9 cellular contexts compared by ENCODE assay signal in genomic region chr1:220217383-220217988, GRCh38. TPM values are rescaled to one million over a fixed set of nuclear protein-coding genes. Genes with fewer than 3 reads are reported as not detected.
DNase-seq lines count a peak whose midpoint lies in the region; ATAC-seq and TF ChIP-seq lines count a peak whose summit lies in the region.
"Had no signal": no experiment of that assay in that cellular context is flagged by ENCODE, and none has a peak within 500 bp of the region (broad histone marks: within the 10 kb centered on the region; RNA-seq: fewer than 3 reads in every experiment).

No MANE protein-coding gene starts in this region.

- no peak overlapping the region for H2AK5ac ChIP-seq in IMR-90 (ENCODE audit: low read depth, low read length)

- WGBS in IMR-90 (ENCODE audit: extremely low coverage in 2 of 2, insufficient read length in 1 of 2), 2 experiments, result no CpG with 5 or more reads among the region's 2 CpGs

- H4K91ac ChIP-seq in IMR-90 (ENCODE audit: insufficient read depth, low read depth, low read length), result no peak overlapping the region

- H3K36me3 Mint-ChIP-seq in activated B cell treated with CpG ODN at 0.5 μM for 24 hours (ENCODE audit: low read depth), result peaks cover 22% of the 10 kb centered on the region

- CTCF ChIA-PET in IMR-90 (lab: Yijun Ruan, JAX) (interaction anchor here (0.6 to 1.1 kb wide), 5 partner anchors 9 to 388 kb away, joined by 3 to 4 read pairs (median 3); no protein-coding TSS in a partner anchor), activated B cell treated with CpG ODN at 0.5 μM for 24 hours (lab: Charles Lee) (interaction anchor here (1.0 to 3.3 kb wide), 12 partner anchors 10 to 516 kb away, joined by 3 to 25 read pairs (median 3); partner anchors contain the start of gene RAB3GAP2)

- no peak overlapping the region for H4K8ac ChIP-seq in IMR-90 (ENCODE audit: low read depth in 2 of 2, low read length in 2 of 2)

- POLR2A ChIA-PET in IMR-90 (lab: Charles Lee; ENCODE audit: unreplicated experiment), result no interaction called here
- POLR2A ChIA-PET in activated B cell treated with CpG ODN at 0.5 μM for 24 hours (lab: Charles Lee), result interaction anchor here (0.6 to 5.6 kb wide), 2 partner anchors 38 to 53 kb away, joined by 4 to 67 read pairs; partner anchors contain the start of gene RAB3GAP2

- no peak overlapping the region for H3K4me3 Mint-ChIP-seq in activated B cell treated with CpG ODN at 0.5 μM for 24 hours
- H3K4me3 Mint-ChIP-seq: mesothelial cell of epicardium had no signal

- no peaks in the 10 kb centered on the region for H3K27me3 Mint-ChIP-seq in activated B cell treated with CpG ODN at 0.5 μM for 24 hours

- H3K9me1 ChIP-seq in IMR-90 (ENCODE audit: insufficient read depth, low read length), result no peaks in the 10 kb centered on the region

- H2AK9ac ChIP-seq in IMR-90 (replicated peaks; ENCODE audit: low read depth, low read length, poor library complexity), result no peak overlapping the region

- H2BK120ac ChIP-seq in IMR-90 (ENCODE audit: low read depth, low read length), result no peak overlapping the region

- dilution Hi-C loops in IMR-90 (cut with HindIII; ENCODE audit: low sequenced_read_pairs, unreplicated experiment), result no loop called here

- intact Hi-C loops in IMR-90 (cut with micrococcal nuclease), result loop anchor here (10.0 kb wide), 1 partner anchor 307 kb away; the partner anchor contains the start of gene MARK1
- intact Hi-C loops in activated B cell treated with CpG ODN at 0.5 μM for 24 hours (cut with micrococcal nuclease), result loop anchor here (5.0 kb wide), 2 partner anchors 215 to 265 kb away; no protein-coding TSS in a partner anchor
- intact Hi-C loops in lower lobe of right lung (cut with DNase I), result no loop called here

- no peak overlapping the region for H3K18ac ChIP-seq in IMR-90 (ENCODE audit: low read depth, low read length)

- TF ChIP-seq RAD21 in IMR-90 (IDR thresholded peaks at IDR 0.05; ENCODE audit: low read length), result no peak

- H3K4me2 ChIP-seq in IMR-90 (ENCODE audit: low read depth, low read length), result no peak overlapping the region

- peaks cover 11 to 34% of the 10 kb centered on the region in 2 experiments for H3K79me1 ChIP-seq in IMR-90 (ENCODE audit: low read depth in 1 of 2, low read length in 2 of 2)

- no peak for TF ChIP-seq POLR2A in IMR-90 (IDR thresholded peaks at IDR 0.05; ENCODE audit: low read depth, low read length)

- BruUV-seq in IMR-90 (replicated peaks; lab: Mats Ljungman, UMichigan), result no TSS peak

- 0 out of 2 replicates have a peak, but pooled peaks cover 2% of the 10 kb centered on the region for H3K4me1 ChIP-seq in IMR-90 (ENCODE audit: control insufficient read depth, insufficient read depth, low read length)
- H3K4me1 ChIP-seq in lower lobe of right lung, result peaks cover 6% of the 10 kb centered on the region

- no peak overlapping the region for H3K23ac ChIP-seq in IMR-90 (ENCODE audit: low read depth, low read length)

- TF ChIP-seq CTCF in IMR-90 (conservative IDR thresholded peaks at IDR 0.05; ENCODE audit: low read depth, low read length) (0 out of 2 replicates have a peak, but pooled peaks have one; percentile 9), activated B cell treated with CpG ODN at 0.5 μM for 24 hours (IDR thresholded peaks at IDR 0.05) (no peak), lower lobe of right lung (IDR thresholded peaks at IDR 0.05) (peak; percentile 14), omental fat pad (IDR thresholded peaks at IDR 0.05) (no peak)

- no peak overlapping the region for H2BK15ac ChIP-seq in IMR-90 (ENCODE audit: low read depth, low read length)

- H3K36me3 ChIP-seq in IMR-90 (ENCODE audit: control insufficient read depth, insufficient read depth, low read length) (0 out of 2 replicates have a peak, but pooled peaks cover 2% of the 10 kb centered on the region), lower lobe of right lung (no peaks in the 10 kb centered on the region)

- peak overlapping the region; percentile 0 for H3K27ac Mint-ChIP-seq in activated B cell treated with CpG ODN at 0.5 μM for 24 hours
- H3K27ac Mint-ChIP-seq: mesothelial cell of epicardium had no signal

- ATAC-seq in IMR-90 (ENCODE audit: low read depth) (no peak), activated B cell treated with CpG ODN at 0.5 μM for 24 hours (ENCODE audit: low read depth) (no peak), lower lobe of right lung (peak in 1 of 2 donors; percentile 44), HG02981 (IDR thresholded peaks at IDR 0.05; ENCODE audit: unreplicated experiment) (no peak), GM18907 (IDR thresholded peaks at IDR 0.05; ENCODE audit: unreplicated experiment) (no peak), omental fat pad (ENCODE audit: low FRiP score) (no peak)

- H3K9ac ChIP-seq in IMR-90 (ENCODE audit: low read depth, low read length), result no peak overlapping the region

- H3K4me3 ChIP-seq in IMR-90 (ENCODE audit: insufficient read depth, low read depth, low read length), result no peak overlapping the region
- H3K4me3 ChIP-seq in lower lobe of right lung, result no peak overlapping the region

- no peak overlapping the region for H2BK5ac ChIP-seq in IMR-90 (ENCODE audit: low read depth, low read length, poor library complexity, severe bottlenecking)

- DNase-seq in ELR (ENCODE audit: low read depth) (peak; percentile 42), IMR-90 (no peak), activated B cell treated with CpG ODN at 0.5 μM for 24 hours (no peak), lower lobe of right lung (no peak), globus pallidus (ENCODE audit: low spot score) (no peak), omental fat pad (ENCODE audit: low spot score) (no peak)

- H3K14ac ChIP-seq in IMR-90 (replicated peaks; ENCODE audit: low read depth, low read length), result no peak overlapping the region

- H2BK20ac ChIP-seq in IMR-90 (ENCODE audit: low read depth, low read length), result no peak overlapping the region

- no peak overlapping the region for H3K4ac ChIP-seq in IMR-90 (ENCODE audit: low read depth, low read length)

- H3K27ac ChIP-seq in IMR-90 (ENCODE audit: insufficient read depth, low read length) (no peak overlapping the region), lower lobe of right lung (no peak overlapping the region)

- H3K9me3 Mint-ChIP-seq in activated B cell treated with CpG ODN at 0.5 μM for 24 hours, result peaks cover 3% of the 10 kb centered on the region
- H3K9me3 Mint-ChIP-seq: mesothelial cell of epicardium had no signal

- in situ Hi-C loops in IMR-90 (cut with MboI; ENCODE audit: low sequenced_read_pairs), result no loop called here

- H3K56ac ChIP-seq in IMR-90 (ENCODE audit: extremely low read depth, insufficient read depth, low read length), result no peak overlapping the region

- H3K9me3 ChIP-seq in IMR-90 (ENCODE audit: control insufficient read depth, insufficient read depth, low read length), result no peaks in the 10 kb centered on the region
- no peaks in the 10 kb centered on the region for H3K9me3 ChIP-seq in lower lobe of right lung

- H4K20me1 ChIP-seq in IMR-90 (ENCODE audit: insufficient read depth, low read length), result peaks cover 15% of the 10 kb centered on the region

- H3K4me1 Mint-ChIP-seq in activated B cell treated with CpG ODN at 0.5 μM for 24 hours, result peaks cover 49% of the 10 kb centered on the region

- H3K27me3 ChIP-seq in IMR-90 (ENCODE audit: control insufficient read depth, insufficient read depth, low read length) (no peaks in the 10 kb centered on the region), lower lobe of right lung (ENCODE audit: low read depth) (no peaks in the 10 kb centered on the region)

- no peak overlapping the region for H2AFZ ChIP-seq in IMR-90 (replicated peaks; ENCODE audit: low read length, poor library complexity)

- H4K5ac ChIP-seq in IMR-90 (ENCODE audit: low read depth, low read length), result no peak overlapping the region

TF ChIP-seq in IMR-90, 13 proteins besides CTCF, POLR2A, EP300 and RAD21:
- TF ChIP-seq, protein P1, sequence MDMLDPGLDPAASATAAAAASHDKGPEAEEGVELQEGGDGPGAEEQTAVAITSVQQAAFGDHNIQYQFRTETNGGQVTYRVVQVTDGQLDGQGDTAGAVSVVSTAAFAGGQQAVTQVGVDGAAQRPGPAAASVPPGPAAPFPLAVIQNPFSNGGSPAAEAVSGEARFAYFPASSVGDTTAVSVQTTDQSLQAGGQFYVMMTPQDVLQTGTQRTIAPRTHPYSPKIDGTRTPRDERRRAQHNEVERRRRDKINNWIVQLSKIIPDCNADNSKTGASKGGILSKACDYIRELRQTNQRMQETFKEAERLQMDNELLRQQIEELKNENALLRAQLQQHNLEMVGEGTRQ (IDR thresholded peaks at IDR 0.05; ENCODE audit: low read depth, low read length), result no peak
- no peak for TF ChIP-seq RCOR1 (IDR thresholded peaks at IDR 0.05; ENCODE audit: insufficient replicate concordance, low read length)
- no peak for TF ChIP-seq MAZ (IDR thresholded peaks at IDR 0.05; ENCODE audit: borderline replicate concordance, low read depth, low read length)
- TF ChIP-seq FOS (IDR thresholded peaks at IDR 0.05; ENCODE audit: low read depth, low read length), result no peak
- no peak for TF ChIP-seq CHD1 (IDR thresholded peaks at IDR 0.05; ENCODE audit: low read depth, low read length)
- TF ChIP-seq BHLHE40 (IDR thresholded peaks at IDR 0.05; ENCODE audit: low read depth, low read length), result no peak
- TF ChIP-seq, protein P2, sequence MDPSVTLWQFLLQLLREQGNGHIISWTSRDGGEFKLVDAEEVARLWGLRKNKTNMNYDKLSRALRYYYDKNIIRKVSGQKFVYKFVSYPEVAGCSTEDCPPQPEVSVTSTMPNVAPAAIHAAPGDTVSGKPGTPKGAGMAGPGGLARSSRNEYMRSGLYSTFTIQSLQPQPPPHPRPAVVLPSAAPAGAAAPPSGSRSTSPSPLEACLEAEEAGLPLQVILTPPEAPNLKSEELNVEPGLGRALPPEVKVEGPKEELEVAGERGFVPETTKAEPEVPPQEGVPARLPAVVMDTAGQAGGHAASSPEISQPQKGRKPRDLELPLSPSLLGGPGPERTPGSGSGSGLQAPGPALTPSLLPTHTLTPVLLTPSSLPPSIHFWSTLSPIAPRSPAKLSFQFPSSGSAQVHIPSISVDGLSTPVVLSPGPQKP (IDR thresholded peaks at IDR 0.05; ENCODE audit: borderline replicate concordance, low read depth, low read length), result no peak

RNA-seq across cellular contexts. Expression of gene RAB3GAP2, which starts 54.8 kb away (rescaled TPM):
- total RNA-seq in IMR-90 (2012; rRNA removed) (37.5 and 37.8 TPM in 2 replicates), activated B cell treated with CpG ODN at 0.5 μM for 24 hours (93.3 and 107 TPM in 2 replicates), lower lobe of right lung (36.1 TPM), omental fat pad (10 to 100 TPM; 22.0 to 37.0 (median 30.4) TPM)
- polyA plus RNA-seq in IMR-90 (2012; rRNA removed), result 11.0 and 12.3 TPM in 2 replicates
- 3.6 and 8.0 TPM in 2 replicates for polyA plus RNA-seq in IMR-90 (2012; cell fraction: cytosol; rRNA removed)
- polyA plus RNA-seq in IMR-90 (2012; cell fraction: nucleus; rRNA removed; ENCODE audit: low replicate concordance), result 8.8 and 34.1 TPM in 2 replicates

Comparison
In these comparisons a context has a peak if more than half of its experiments do, and no peak if none do; other contexts are left out.
1. CTCF ChIP-seq: peak in IMR-90 (single experiment) and lower lobe of right lung (single experiment); none in activated B cell treated with CpG ODN at 0.5 μM for 24 hours (single experiment) and omental fat pad (0 of 3).